22 cellular contexts compared by ENCODE assay signal in genomic region chr19:35431147-35431807, GRCh38. TPM values are rescaled to one million over a fixed set of nuclear protein-coding genes. Genes with fewer than 3 reads are reported as not detected.
"Had no signal": no experiment of that assay in that cellular context is flagged by ENCODE, and none has a peak within 500 bp of the region (broad histone marks: within the 10 kb centered on the region; RNA-seq: fewer than 3 reads in every experiment).

No MANE protein-coding gene starts in this region.

- H3K4me3 ChIP-seq: esophagus squamous epithelium, left lung had no signal

- H3K27ac ChIP-seq: esophagus squamous epithelium had no signal

- H3K36me3 ChIP-seq: esophagus squamous epithelium, left lung had no signal

- ATAC-seq: activated CD8-positive, alpha-beta T cell treated with anti-CD3 and anti-CD28 coated beads, Interleukin-2, amount 10 ng/mL, durations not matched to agents 7 days and 5 days; sciatic nerve; stimulated activated memory B cell treated with anti-CD40 and anti-IgM and Interleukin-4, amounts not matched to agents 10 μg/mL and 1 μg/mL and 100 μg/mL, for 72 hours; T-helper 17 cell had no signal

- DNase-seq: activated B cell treated with CpG ODN at 0.5 μM for 24 hours; activated CD4-positive, alpha-beta T cell treated with anti-CD3 and anti-CD28 coated beads, Interleukin-2, amount 10 ng/mL, durations not matched to agents 24 days and 14 days; activated CD8-positive, alpha-beta memory T cell treated with anti-CD3 and anti-CD28 coated beads, Interleukin-2, amount 50 U/mL, for 4 hours; activated CD8-positive, alpha-beta T cell treated with anti-CD3 and anti-CD28 coated beads, Interleukin-2, amount 10 ng/mL, durations not matched to agents 7 days and 5 days; activated effector memory CD4-positive, alpha-beta T cell treated with anti-CD3 and anti-CD28 coated beads, Interleukin-2, amount 50 U/mL, for 16 hours; activated T-cell treated with anti-CD3 and anti-CD28 coated beads, Interleukin-2, amount 50 U/mL, for 48 hours; amygdala; effector CD8-positive, alpha-beta T cell; esophagus squamous epithelium; hypothalamus; kidney; left lung; nephron progenitor cell; stimulated activated CD4-positive, alpha-beta T cell treated with anti-CD3 and anti-CD28 coated beads, Interleukin-2, amount 100 ng/mL, for 24 hours; T-helper 17 cell had no signal

- H3K27me3 ChIP-seq: left lung had no signal

- H3K9me3 ChIP-seq: esophagus squamous epithelium, left lung had no signal

- FAIRE-seq: endothelial cell of umbilical vein, kidney had no signal

RNA-seq across cellular contexts. Expression of gene FFAR2, which starts 16.8 kb away (rescaled TPM):
- total RNA-seq: activated B cell treated with CpG ODN at 0.5 μM for 24 hours; activated CD4-positive, alpha-beta T cell treated with anti-CD3 and anti-CD28 coated beads, Interleukin-2, amount 10 ng/mL, durations not matched to agents 24 days and 14 days; activated CD8-positive, alpha-beta T cell treated with anti-CD3 and anti-CD28 coated beads, Interleukin-2, amount 10 ng/mL, durations not matched to agents 7 days and 5 days; endothelial cell of umbilical vein; fibroblast of villous mesenchyme; osteoblast; pulmonary artery endothelial cell had no signal
- polyA plus RNA-seq: endothelial cell of umbilical vein had no signal

RNA-seq across cellular contexts. Expression of gene KRTDAP, which starts 59.0 kb away (rescaled TPM):
- total RNA-seq: activated B cell treated with CpG ODN at 0.5 μM for 24 hours; activated CD4-positive, alpha-beta T cell treated with anti-CD3 and anti-CD28 coated beads, Interleukin-2, amount 10 ng/mL, durations not matched to agents 24 days and 14 days; activated CD8-positive, alpha-beta T cell treated with anti-CD3 and anti-CD28 coated beads, Interleukin-2, amount 10 ng/mL, durations not matched to agents 7 days and 5 days; endothelial cell of umbilical vein; fibroblast of villous mesenchyme; kidney; left lung; mucosa of gallbladder; osteoblast; pulmonary artery endothelial cell; sciatic nerve; T-helper 17 cell had no signal
- polyA plus RNA-seq: endothelial cell of umbilical vein had no signal
